Comparison of ENCODE assay signal across 27 cellular contexts in the genomic region with DNA sequence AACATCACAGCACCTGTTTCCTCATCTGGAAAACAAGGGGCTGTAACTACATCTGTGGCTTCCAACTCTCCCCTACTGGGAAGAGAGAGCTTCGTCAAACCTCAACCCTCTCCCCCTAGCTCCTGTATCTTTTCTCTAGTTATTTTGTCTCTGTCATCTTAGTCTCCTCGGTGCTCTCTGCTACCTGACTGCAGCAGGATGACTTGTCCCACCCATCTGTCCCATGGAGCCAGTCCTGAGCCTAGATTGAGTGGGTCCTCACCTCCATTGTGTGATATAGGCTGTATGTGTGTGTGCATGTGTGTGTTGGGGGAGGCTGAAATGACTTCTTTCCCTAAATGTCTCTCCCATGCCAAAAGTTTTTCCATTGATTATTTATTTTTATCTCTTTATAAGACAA.
"Had no signal": no experiment of that assay in that cellular context is flagged by ENCODE, and none has a peak within 500 bp of the region (broad histone marks: within the 10 kb centered on the region; RNA-seq: fewer than 3 reads in every experiment).

No MANE protein-coding gene starts in this region.

- H3K36me3 ChIP-seq: neural progenitor cell, ovary, right lobe of liver, sigmoid colon, stomach, thoracic aorta, thyroid gland, tibial nerve, upper lobe of left lung, vagina had no signal

- H3K27me3 ChIP-seq: ovary, right lobe of liver, sigmoid colon, stomach, thyroid gland, tibial nerve, upper lobe of left lung, vagina had no signal

- DNase-seq: occipital lobe; ovary; posterior cingulate gyrus; psoas muscle; right lobe of liver; sigmoid colon; small intestine; stimulated activated CD4-positive, alpha-beta T cell treated with anti-CD3 and anti-CD28 coated beads, Interleukin-15, amount 100 ng/mL, for 24 hours; stimulated activated CD4-positive, alpha-beta T cell treated with anti-CD3 and anti-CD28 coated beads, Interleukin-2, amount 100 ng/mL, for 24 hours; stimulated activated CD4-positive, alpha-beta T cell treated with anti-CD3 and anti-CD28 coated beads, Interleukin-2, amount 100 ng/mL, for 48 hours; stimulated activated CD4-positive, alpha-beta T cell treated with anti-CD3 and anti-CD28 coated beads, Interleukin-4, amount 100 ng/mL, for 24 hours; stimulated activated naive B cell treated with anti-CD40 and anti-IgM and Interleukin-4, amounts not matched to agents 10 μg/mL and 1 μg/mL and 100 μg/mL, for 72 hours; stimulated activated naive CD4-positive, alpha-beta T cell treated with Interleukin-2 at 50 U/mL for 16 hours; stomach; thyroid gland; trophoblast cell; upper lobe of left lung had no signal

- H3K4me3 Mint-ChIP-seq: natural killer cell treated with Interleukin-12 subunit alpha and Interleukin-12 subunit beta and Interleukin-15 and Interleukin-18, amount 100 ng/mL, for 72 hours; neural progenitor cell; stimulated activated effector memory CD8-positive, alpha-beta T cell treated with anti-CD3 and anti-CD28 coated beads, Interleukin-12 subunit alpha, Interleukin-12 subunit beta, amount 100 ng/mL, for 72 hours; stimulated activated naive B cell treated with anti-CD40 and anti-IgM and Interleukin-4, amounts not matched to agents 10 μg/mL and 1 μg/mL and 100 μg/mL, for 72 hours; stimulated activated naive CD8-positive, alpha-beta T cell treated with anti-CD3 and anti-CD28 coated beads, Interleukin-15, Interleukin-2, amounts not matched to agents 100 ng/mL and 50 ng/mL, for 24 hours had no signal

- H3K4me2 ChIP-seq: neural progenitor cell had no signal

- FAIRE-seq: small intestine, urothelium cell line had no signal

- H2AFZ ChIP-seq: neural progenitor cell, parathyroid adenoma had no signal

- H3K4me3 ChIP-seq: neural progenitor cell, ovary, psoas muscle, right lobe of liver, sigmoid colon, stomach, thoracic aorta, thyroid gland, tibial nerve, upper lobe of left lung, vagina had no signal

- H3K9me3 ChIP-seq: ovary, right lobe of liver, sigmoid colon, thoracic aorta, thyroid gland, vagina had no signal

- H3K27ac Mint-ChIP-seq: natural killer cell treated with Interleukin-12 subunit alpha and Interleukin-12 subunit beta and Interleukin-15 and Interleukin-18, amount 100 ng/mL, for 72 hours; neural progenitor cell; progenitor cell of endocrine pancreas; stimulated activated effector memory CD8-positive, alpha-beta T cell treated with anti-CD3 and anti-CD28 coated beads, Interleukin-12 subunit alpha, Interleukin-12 subunit beta, amount 100 ng/mL, for 72 hours; stimulated activated naive B cell treated with anti-CD40 and anti-IgM and Interleukin-4, amounts not matched to agents 10 μg/mL and 1 μg/mL and 100 μg/mL, for 72 hours; stimulated activated naive CD8-positive, alpha-beta T cell treated with anti-CD3 and anti-CD28 coated beads, Interleukin-15, Interleukin-2, amounts not matched to agents 100 ng/mL and 50 ng/mL, for 24 hours had no signal

- H3K9ac ChIP-seq: neural progenitor cell, parathyroid adenoma had no signal

- H3K79me2 ChIP-seq: parathyroid adenoma had no signal

- H3K27ac ChIP-seq: neural progenitor cell, ovary, parathyroid adenoma, psoas muscle, right lobe of liver, sigmoid colon, thoracic aorta, thyroid gland, tibial nerve, upper lobe of left lung, vagina had no signal

- H3K4me1 Mint-ChIP-seq: stimulated activated effector memory CD8-positive, alpha-beta T cell treated with anti-CD3 and anti-CD28 coated beads, Interleukin-12 subunit alpha, Interleukin-12 subunit beta, amount 100 ng/mL, for 72 hours had no signal

- H3K36me3 Mint-ChIP-seq: natural killer cell treated with Interleukin-12 subunit alpha and Interleukin-12 subunit beta and Interleukin-15 and Interleukin-18, amount 100 ng/mL, for 72 hours; neural progenitor cell; stimulated activated effector memory CD8-positive, alpha-beta T cell treated with anti-CD3 and anti-CD28 coated beads, Interleukin-12 subunit alpha, Interleukin-12 subunit beta, amount 100 ng/mL, for 72 hours; stimulated activated naive B cell treated with anti-CD40 and anti-IgM and Interleukin-4, amounts not matched to agents 10 μg/mL and 1 μg/mL and 100 μg/mL, for 72 hours had no signal

- H3K4me1 ChIP-seq: parathyroid adenoma, tibial nerve, upper lobe of left lung, vagina had no signal

- H3K9me3 Mint-ChIP-seq: natural killer cell treated with Interleukin-12 subunit alpha and Interleukin-12 subunit beta and Interleukin-15 and Interleukin-18, amount 100 ng/mL, for 72 hours; stimulated activated effector memory CD8-positive, alpha-beta T cell treated with anti-CD3 and anti-CD28 coated beads, Interleukin-12 subunit alpha, Interleukin-12 subunit beta, amount 100 ng/mL, for 72 hours; stimulated activated naive CD8-positive, alpha-beta T cell treated with anti-CD3 and anti-CD28 coated beads, Interleukin-15, Interleukin-2, amounts not matched to agents 100 ng/mL and 50 ng/mL, for 24 hours had no signal
